Comparison of ENCODE assay signal across 8 cellular contexts in genomic region chr1:45018599-45019230, GRCh38. TPM values are rescaled to one million over a fixed set of nuclear protein-coding genes. Genes with fewer than 3 reads are reported as not detected.
DNase-seq lines count a peak whose midpoint lies in the region; ATAC-seq and TF ChIP-seq lines count a peak whose summit lies in the region.

No MANE protein-coding gene starts in this region.

- no peak overlapping the region for H3K4me3 Mint-ChIP-seq in progenitor cell of endocrine pancreas (ENCODE audit: low read depth)

- peaks cover 4% of the 10 kb centered on the region for H3K36me3 Mint-ChIP-seq in progenitor cell of endocrine pancreas (ENCODE audit: insufficient read depth)

- TF ChIP-seq CTCF in GM13976 (IDR thresholded peaks at IDR 0.05; ENCODE audit: borderline replicate concordance, control extremely low read depth, extremely low read depth, insufficient read depth, missing control alignments) (peak; percentile 58), progenitor cell of endocrine pancreas (IDR thresholded peaks at IDR 0.05; ENCODE audit: unreplicated experiment) (peak; percentile 79)

- ATAC-seq in GM18909 (IDR thresholded peaks at IDR 0.05; ENCODE audit: poor library complexity, unreplicated experiment): no peak

- peaks cover under 1% of the 10 kb centered on the region for H3K9me3 Mint-ChIP-seq in progenitor cell of endocrine pancreas (ENCODE audit: low read depth)

- peaks cover 6% of the 10 kb centered on the region for H3K4me1 Mint-ChIP-seq in progenitor cell of endocrine pancreas (ENCODE audit: low read depth)

- in situ Hi-C loops in ACHN (cut with HindIII; ENCODE audit: low pct_ligation_motif_present, low pct_unique_long_range_greater_than_20kb, low sequenced_read_pairs): no loop called here
- in situ Hi-C loops in GM13976 (cut with MboI; ENCODE audit: low sequenced_read_pairs, unreplicated experiment): loop anchor here (5.0 to 10.0 kb wide), 2 partner anchors 279 to 476 kb away; partner anchors contain the start of gene TESK2

- H3K27ac Mint-ChIP-seq in progenitor cell of endocrine pancreas: peak overlapping the region; percentile 43

- peak; percentile 58 for DNase-seq in ACHN
- DNase-seq in GM13976 (ENCODE audit: low spot score): no peak
- peak in 56 of 76 experiments; percentile 14 to 75 (median 40) for DNase-seq in HUDEP-2 (lab: John Stamatoyannopoulos, UW; ENCODE audit: unreplicated experiment in 76 of 76)
- DNase-seq in RPMI8226: peak; percentile 86
- peak; percentile 37 for DNase-seq in activated gamma-delta T cell treated with anti-CD3 and anti-CD28 coated beads, Interleukin-2, amount 50 U/mL, for 16 hours (ENCODE audit: low read depth)
- peak; percentile 31 for DNase-seq in glomerular endothelial cell (ENCODE audit: extremely low read depth, low read depth, low spot score)
- DNase-seq in progenitor cell of endocrine pancreas (ENCODE audit: low spot score, unreplicated experiment): peak; percentile 36

- no peaks in the 10 kb centered on the region for H3K27me3 Mint-ChIP-seq in progenitor cell of endocrine pancreas

RNA-seq across cellular contexts. Expression of gene UROD, which starts 6.7 kb away (rescaled TPM):
- total RNA-seq in glomerular endothelial cell (101 and 105 TPM in 2 replicates), progenitor cell of endocrine pancreas (61.5 and 64.4 TPM in 2 replicates)

RNA-seq across cellular contexts. Expression of gene HECTD3, which starts 7.6 kb away (rescaled TPM):
- total RNA-seq in glomerular endothelial cell (46.1 and 52.7 TPM in 2 replicates), progenitor cell of endocrine pancreas (43.5 and 44.2 TPM in 2 replicates)

RNA-seq across cellular contexts. Expression of gene EIF2B3, which starts 32.3 kb away (rescaled TPM):
- 19.6 and 29.6 TPM in 2 replicates for total RNA-seq in glomerular endothelial cell
- total RNA-seq in progenitor cell of endocrine pancreas: 20.1 and 21.0 TPM in 2 replicates
